In genomic region chr9:113309204-113309813, GRCh38 we compare ENCODE assay signal across 2 cellular contexts.
TF ChIP-seq lines count a peak whose summit lies in the region.

No MANE protein-coding gene starts in this region.

TF ChIP-seq in HEK293, 187 proteins besides CTCF, POLR2A, EP300 and RAD21:
- TF ChIP-seq ZNF654 (tag by site-specific recombination; IDR thresholded peaks at IDR 0.05; ENCODE audit: low read depth) (peak; percentile 55), SP3 (tag by site-specific recombination; IDR thresholded peaks at IDR 0.05) (no peak)

TF ChIP-seq in H1, 55 proteins besides CTCF, POLR2A, EP300 and RAD21:
- TF ChIP-seq BCL11A (IDR thresholded peaks at IDR 0.05; ENCODE audit: low read depth in 2 of 2, low read length in 2 of 2) = no peak
- TF ChIP-seq KDM1A (IDR thresholded peaks at IDR 0.05; ENCODE audit: borderline replicate concordance, low read length) = no peak
- TF ChIP-seq NANOG (IDR thresholded peaks at IDR 0.05; ENCODE audit: insufficient read depth, low read depth, low read length, poor library complexity, severe bottlenecking) = no peak
- no peak for TF ChIP-seq GTF2F1 (IDR thresholded peaks at IDR 0.05; ENCODE audit: borderline replicate concordance, low read depth, low read length)
- no peak for TF ChIP-seq ZNF274 (IDR thresholded peaks at IDR 0.05; ENCODE audit: borderline replicate concordance, extremely low read depth, low read length)
- TF ChIP-seq POLR2AphosphoS5 (IDR thresholded peaks at IDR 0.05; ENCODE audit: low read depth, low read length) = no peak
- no peak for TF ChIP-seq MAFK (IDR thresholded peaks at IDR 0.05; ENCODE audit: low read depth, low read length)
- TF ChIP-seq EGR1 (IDR thresholded peaks at IDR 0.05; ENCODE audit: borderline replicate concordance, low read depth, low read length) = no peak
- no peak for TF ChIP-seq RBBP5 (IDR thresholded peaks at IDR 0.05; ENCODE audit: borderline replicate concordance, low read depth, low read length)
- no peak for TF ChIP-seq CHD7 (IDR thresholded peaks at IDR 0.05; ENCODE audit: insufficient replicate concordance, low read length)
- TF ChIP-seq BRCA1 (IDR thresholded peaks at IDR 0.05; ENCODE audit: low read depth, low read length) = no peak
- no peak for TF ChIP-seq PHF8 (conservative IDR thresholded peaks at IDR 0.05; ENCODE audit: low read depth, low read length)
- TF ChIP-seq SIN3A (conservative IDR thresholded peaks at IDR 0.05 in 1 of 2, IDR thresholded peaks at IDR 0.05 in 1 of 2; ENCODE audit: low read depth in 1 of 2, low read length in 2 of 2) = no peak
- no peak for TF ChIP-seq CBX5 (IDR thresholded peaks at IDR 0.05; ENCODE audit: low read depth, low read length)
- TF ChIP-seq YY1 (IDR thresholded peaks at IDR 0.05; ENCODE audit: low read depth, low read length) = no peak
